Comparison of ENCODE assay signal across 2 cellular contexts in genomic region chr17:3730881-3731429, GRCh38.
TF ChIP-seq lines count a peak whose summit lies in the region.

No MANE protein-coding gene starts in this region.

TF ChIP-seq in SK-N-SH treated with all-trans-retinoic acid at 6 μM for 48 hours, 23 proteins besides CTCF, POLR2A, EP300 and RAD21:
- TF ChIP-seq, protein P1, sequence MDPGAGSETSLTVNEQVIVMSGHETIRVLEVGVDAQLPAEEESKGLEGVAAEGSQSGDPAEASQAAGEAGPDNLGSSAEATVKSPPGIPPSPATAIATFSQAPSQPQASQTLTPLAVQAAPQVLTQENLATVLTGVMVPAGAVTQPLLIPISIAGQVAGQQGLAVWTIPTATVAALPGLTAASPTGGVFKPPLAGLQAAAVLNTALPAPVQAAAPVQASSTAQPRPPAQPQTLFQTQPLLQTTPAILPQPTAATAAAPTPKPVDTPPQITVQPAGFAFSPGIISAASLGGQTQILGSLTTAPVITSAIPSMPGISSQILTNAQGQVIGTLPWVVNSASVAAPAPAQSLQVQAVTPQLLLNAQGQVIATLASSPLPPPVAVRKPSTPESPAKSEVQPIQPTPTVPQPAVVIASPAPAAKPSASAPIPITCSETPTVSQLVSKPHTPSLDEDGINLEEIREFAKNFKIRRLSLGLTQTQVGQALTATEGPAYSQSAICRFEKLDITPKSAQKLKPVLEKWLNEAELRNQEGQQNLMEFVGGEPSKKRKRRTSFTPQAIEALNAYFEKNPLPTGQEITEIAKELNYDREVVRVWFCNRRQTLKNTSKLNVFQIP (CRISPR knock-in tag; IDR thresholded peaks at IDR 0.05; ENCODE audit: borderline replicate concordance, low read depth), result no peak
- TF ChIP-seq ZNF565 (CRISPR knock-in tag; conservative IDR thresholded peaks at IDR 0.05; ENCODE audit: low read depth), result no peak
- TF ChIP-seq PPARA (CRISPR knock-in tag; IDR thresholded peaks at IDR 0.05; ENCODE audit: borderline replicate concordance), result no peak
- TF ChIP-seq SNAI2 (CRISPR knock-in tag; IDR thresholded peaks at IDR 0.05), result no peak
- TF ChIP-seq, protein P2, sequence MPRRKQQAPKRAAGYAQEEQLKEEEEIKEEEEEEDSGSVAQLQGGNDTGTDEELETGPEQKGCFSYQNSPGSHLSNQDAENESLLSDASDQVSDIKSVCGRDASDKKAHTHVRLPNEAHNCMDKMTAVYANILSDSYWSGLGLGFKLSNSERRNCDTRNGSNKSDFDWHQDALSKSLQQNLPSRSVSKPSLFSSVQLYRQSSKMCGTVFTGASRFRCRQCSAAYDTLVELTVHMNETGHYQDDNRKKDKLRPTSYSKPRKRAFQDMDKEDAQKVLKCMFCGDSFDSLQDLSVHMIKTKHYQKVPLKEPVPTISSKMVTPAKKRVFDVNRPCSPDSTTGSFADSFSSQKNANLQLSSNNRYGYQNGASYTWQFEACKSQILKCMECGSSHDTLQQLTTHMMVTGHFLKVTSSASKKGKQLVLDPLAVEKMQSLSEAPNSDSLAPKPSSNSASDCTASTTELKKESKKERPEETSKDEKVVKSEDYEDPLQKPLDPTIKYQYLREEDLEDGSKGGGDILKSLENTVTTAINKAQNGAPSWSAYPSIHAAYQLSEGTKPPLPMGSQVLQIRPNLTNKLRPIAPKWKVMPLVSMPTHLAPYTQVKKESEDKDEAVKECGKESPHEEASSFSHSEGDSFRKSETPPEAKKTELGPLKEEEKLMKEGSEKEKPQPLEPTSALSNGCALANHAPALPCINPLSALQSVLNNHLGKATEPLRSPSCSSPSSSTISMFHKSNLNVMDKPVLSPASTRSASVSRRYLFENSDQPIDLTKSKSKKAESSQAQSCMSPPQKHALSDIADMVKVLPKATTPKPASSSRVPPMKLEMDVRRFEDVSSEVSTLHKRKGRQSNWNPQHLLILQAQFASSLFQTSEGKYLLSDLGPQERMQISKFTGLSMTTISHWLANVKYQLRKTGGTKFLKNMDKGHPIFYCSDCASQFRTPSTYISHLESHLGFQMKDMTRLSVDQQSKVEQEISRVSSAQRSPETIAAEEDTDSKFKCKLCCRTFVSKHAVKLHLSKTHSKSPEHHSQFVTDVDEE (CRISPR knock-in tag; IDR thresholded peaks at IDR 0.05), result no peak
- TF ChIP-seq ZNF8 (CRISPR knock-in tag; IDR thresholded peaks at IDR 0.05), result no peak
- no peak for TF ChIP-seq ZFP30 (CRISPR knock-in tag; IDR thresholded peaks at IDR 0.05)
- no peak for TF ChIP-seq CSDC2 (CRISPR knock-in tag; IDR thresholded peaks at IDR 0.05)
- no peak for TF ChIP-seq BACH2 (CRISPR knock-in tag; IDR thresholded peaks at IDR 0.05; ENCODE audit: borderline replicate concordance)
- no peak for TF ChIP-seq RARB (CRISPR knock-in tag; IDR thresholded peaks at IDR 0.05)
- no peak for TF ChIP-seq TOX (CRISPR knock-in tag; IDR thresholded peaks at IDR 0.05; ENCODE audit: borderline replicate concordance)
- TF ChIP-seq ARNTL (CRISPR knock-in tag; IDR thresholded peaks at IDR 0.05; ENCODE audit: borderline replicate concordance, low read depth), result no peak
- no peak for TF ChIP-seq ZNF70 (CRISPR knock-in tag; IDR thresholded peaks at IDR 0.05)
- TF ChIP-seq, protein P3, sequence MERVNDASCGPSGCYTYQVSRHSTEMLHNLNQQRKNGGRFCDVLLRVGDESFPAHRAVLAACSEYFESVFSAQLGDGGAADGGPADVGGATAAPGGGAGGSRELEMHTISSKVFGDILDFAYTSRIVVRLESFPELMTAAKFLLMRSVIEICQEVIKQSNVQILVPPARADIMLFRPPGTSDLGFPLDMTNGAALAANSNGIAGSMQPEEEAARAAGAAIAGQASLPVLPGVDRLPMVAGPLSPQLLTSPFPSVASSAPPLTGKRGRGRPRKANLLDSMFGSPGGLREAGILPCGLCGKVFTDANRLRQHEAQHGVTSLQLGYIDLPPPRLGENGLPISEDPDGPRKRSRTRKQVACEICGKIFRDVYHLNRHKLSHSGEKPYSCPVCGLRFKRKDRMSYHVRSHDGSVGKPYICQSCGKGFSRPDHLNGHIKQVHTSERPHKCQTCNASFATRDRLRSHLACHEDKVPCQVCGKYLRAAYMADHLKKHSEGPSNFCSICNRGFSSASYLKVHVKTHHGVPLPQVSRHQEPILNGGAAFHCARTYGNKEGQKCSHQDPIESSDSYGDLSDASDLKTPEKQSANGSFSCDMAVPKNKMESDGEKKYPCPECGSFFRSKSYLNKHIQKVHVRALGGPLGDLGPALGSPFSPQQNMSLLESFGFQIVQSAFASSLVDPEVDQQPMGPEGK (CRISPR knock-in tag; IDR thresholded peaks at IDR 0.05; ENCODE audit: borderline replicate concordance), result no peak
- TF ChIP-seq ZC3H10 (CRISPR knock-in tag; IDR thresholded peaks at IDR 0.05), result no peak
- TF ChIP-seq ISL1 (CRISPR knock-in tag; IDR thresholded peaks at IDR 0.05), result no peak
- TF ChIP-seq GLIS3 (CRISPR knock-in tag; IDR thresholded peaks at IDR 0.05), result no peak
- no peak for TF ChIP-seq TCF4 (CRISPR knock-in tag; IDR thresholded peaks at IDR 0.05; ENCODE audit: borderline replicate concordance)
- TF ChIP-seq, protein P4, sequence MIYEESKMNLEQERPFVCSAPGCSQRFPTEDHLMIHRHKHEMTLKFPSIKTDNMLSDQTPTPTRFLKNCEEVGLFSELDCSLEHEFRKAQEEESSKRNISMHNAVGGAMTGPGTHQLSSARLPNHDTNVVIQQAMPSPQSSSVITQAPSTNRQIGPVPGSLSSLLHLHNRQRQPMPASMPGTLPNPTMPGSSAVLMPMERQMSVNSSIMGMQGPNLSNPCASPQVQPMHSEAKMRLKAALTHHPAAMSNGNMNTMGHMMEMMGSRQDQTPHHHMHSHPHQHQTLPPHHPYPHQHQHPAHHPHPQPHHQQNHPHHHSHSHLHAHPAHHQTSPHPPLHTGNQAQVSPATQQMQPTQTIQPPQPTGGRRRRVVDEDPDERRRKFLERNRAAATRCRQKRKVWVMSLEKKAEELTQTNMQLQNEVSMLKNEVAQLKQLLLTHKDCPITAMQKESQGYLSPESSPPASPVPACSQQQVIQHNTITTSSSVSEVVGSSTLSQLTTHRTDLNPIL (CRISPR knock-in tag; IDR thresholded peaks at IDR 0.05; ENCODE audit: low read depth), result no peak

TF ChIP-seq in SK-N-SH, 30 proteins besides CTCF, POLR2A, EP300 and RAD21 (continued from another document):
- TF ChIP-seq SMC3 (IDR thresholded peaks at IDR 0.05; ENCODE audit: low read depth, low read length) (no peak), JUND (IDR thresholded peaks at IDR 0.05) (no peak), TCF12 (IDR thresholded peaks at IDR 0.05) (no peak), POLR2AphosphoS5 (IDR thresholded peaks at IDR 0.05; ENCODE audit: low read depth, low read length) (no peak), NRF1 (IDR thresholded peaks at IDR 0.05; ENCODE audit: low read depth, low read length) (no peak), MEF2A (IDR thresholded peaks at IDR 0.05; ENCODE audit: borderline replicate concordance, low read depth) (no peak), YY1 (IDR thresholded peaks at IDR 0.05; ENCODE audit: low read depth) (no peak)
- TF ChIP-seq, protein P5, sequence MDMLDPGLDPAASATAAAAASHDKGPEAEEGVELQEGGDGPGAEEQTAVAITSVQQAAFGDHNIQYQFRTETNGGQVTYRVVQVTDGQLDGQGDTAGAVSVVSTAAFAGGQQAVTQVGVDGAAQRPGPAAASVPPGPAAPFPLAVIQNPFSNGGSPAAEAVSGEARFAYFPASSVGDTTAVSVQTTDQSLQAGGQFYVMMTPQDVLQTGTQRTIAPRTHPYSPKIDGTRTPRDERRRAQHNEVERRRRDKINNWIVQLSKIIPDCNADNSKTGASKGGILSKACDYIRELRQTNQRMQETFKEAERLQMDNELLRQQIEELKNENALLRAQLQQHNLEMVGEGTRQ (IDR thresholded peaks at IDR 0.05; ENCODE audit: borderline replicate concordance, low read depth, low read length), result no peak
